Comparison of ENCODE assay signal across 9 cellular contexts in genomic region chr17:7988750-7989178, GRCh38. TPM values are rescaled to one million over a fixed set of nuclear protein-coding genes. Genes with fewer than 3 reads are reported as not detected.
DNase-seq lines count a peak whose midpoint lies in the region; ATAC-seq and TF ChIP-seq lines count a peak whose summit lies in the region.
"Had no signal": no experiment of that assay in that cellular context is flagged by ENCODE, and none has a peak within 500 bp of the region (broad histone marks: within the 10 kb centered on the region; RNA-seq: fewer than 3 reads in every experiment).

No MANE protein-coding gene starts in this region.

- H3K27ac Mint-ChIP-seq in activated T-helper 1 cell treated with anti-CD3 and anti-CD28 coated beads, Interleukin-12 subunit alpha, Interleukin-12 subunit beta, Interleukin-2, Interleukin-4 antibody, amounts not matched to agents 30 ng/mL and 10 ng/mL and 1 ng/mL, durations not matched to agents 14 hours and 24 hours and 36 hours = peak overlapping the region; percentile 56
- H3K27ac Mint-ChIP-seq in osteocyte (ENCODE audit: unreplicated experiment) = no peak overlapping the region

- peak overlapping the region; percentile 58 for H3K4me3 Mint-ChIP-seq in activated T-helper 1 cell treated with anti-CD3 and anti-CD28 coated beads, Interleukin-12 subunit alpha, Interleukin-12 subunit beta, Interleukin-2, Interleukin-4 antibody, amounts not matched to agents 30 ng/mL and 10 ng/mL and 1 ng/mL, durations not matched to agents 14 hours and 24 hours and 36 hours
- H3K4me3 Mint-ChIP-seq in osteocyte (ENCODE audit: unreplicated experiment) = peak overlapping the region; percentile 66

- in situ Hi-C loops in Caki2 (cut with HindIII; ENCODE audit: low pct_unique_long_range_greater_than_20kb, low sequenced_read_pairs) = no loop called here

- intact Hi-C loops in activated T-helper 1 cell treated with anti-CD3 and anti-CD28 coated beads, Interleukin-12 subunit alpha, Interleukin-12 subunit beta, Interleukin-2, Interleukin-4 antibody, amounts not matched to agents 30 ng/mL and 10 ng/mL and 1 ng/mL, durations not matched to agents 14 hours and 24 hours and 36 hours (cut with micrococcal nuclease) = loop anchor here (1.0 kb wide), 4 partner anchors 37 to 126 kb away; partner anchors contain the start of gene CNTROB

- no peaks in the 10 kb centered on the region for H3K36me3 Mint-ChIP-seq in activated T-helper 1 cell treated with anti-CD3 and anti-CD28 coated beads, Interleukin-12 subunit alpha, Interleukin-12 subunit beta, Interleukin-2, Interleukin-4 antibody, amounts not matched to agents 30 ng/mL and 10 ng/mL and 1 ng/mL, durations not matched to agents 14 hours and 24 hours and 36 hours (ENCODE audit: low read depth)
- H3K36me3 Mint-ChIP-seq in osteocyte (ENCODE audit: unreplicated experiment) = no peaks in the 10 kb centered on the region

- H3K4me1 Mint-ChIP-seq in activated T-helper 1 cell treated with anti-CD3 and anti-CD28 coated beads, Interleukin-12 subunit alpha, Interleukin-12 subunit beta, Interleukin-2, Interleukin-4 antibody, amounts not matched to agents 30 ng/mL and 10 ng/mL and 1 ng/mL, durations not matched to agents 14 hours and 24 hours and 36 hours (ENCODE audit: low read depth) = peaks cover 21% of the 10 kb centered on the region
- H3K4me1 Mint-ChIP-seq in osteocyte (ENCODE audit: unreplicated experiment) = peaks cover 2% of the 10 kb centered on the region

- peaks cover 6% of the 10 kb centered on the region for H3K27me3 Mint-ChIP-seq in activated T-helper 1 cell treated with anti-CD3 and anti-CD28 coated beads, Interleukin-12 subunit alpha, Interleukin-12 subunit beta, Interleukin-2, Interleukin-4 antibody, amounts not matched to agents 30 ng/mL and 10 ng/mL and 1 ng/mL, durations not matched to agents 14 hours and 24 hours and 36 hours (ENCODE audit: insufficient read depth)
- H3K27me3 Mint-ChIP-seq in osteocyte (ENCODE audit: unreplicated experiment) = peaks cover 25% of the 10 kb centered on the region

- peak; percentile 57 for DNase-seq in Caki2 (ENCODE audit: low read depth)
- DNase-seq in HT1080 (ENCODE audit: low read depth) = peak; percentile 76
- DNase-seq in NCI-H82 (lab: John Stamatoyannopoulos, UW) = peak; percentile 97
- DNase-seq in activated T-helper 1 cell treated with anti-CD3 and anti-CD28 coated beads, Interleukin-12 subunit alpha, Interleukin-12 subunit beta, Interleukin-2, Interleukin-4 antibody, amounts not matched to agents 30 ng/mL and 10 ng/mL and 1 ng/mL, durations not matched to agents 14 hours and 24 hours and 36 hours (ENCODE audit: low spot score) = peak; percentile 57
- peak; percentile 87 for DNase-seq in fibroblast of villous mesenchyme (ENCODE audit: low read depth)
- DNase-seq in osteocyte (ENCODE audit: extremely low spot score, unreplicated experiment) = no peak

- H3K4me3 ChIP-seq in fibroblast of villous mesenchyme (ENCODE audit: low read depth, low read length) = no peak overlapping the region

- H3K9me3 Mint-ChIP-seq in activated T-helper 1 cell treated with anti-CD3 and anti-CD28 coated beads, Interleukin-12 subunit alpha, Interleukin-12 subunit beta, Interleukin-2, Interleukin-4 antibody, amounts not matched to agents 30 ng/mL and 10 ng/mL and 1 ng/mL, durations not matched to agents 14 hours and 24 hours and 36 hours = no peaks in the 10 kb centered on the region
- no peaks in the 10 kb centered on the region for H3K9me3 Mint-ChIP-seq in osteocyte (ENCODE audit: unreplicated experiment)

- ATAC-seq in HG03095 (IDR thresholded peaks at IDR 0.05; ENCODE audit: unreplicated experiment) (no peak), HG03432 (IDR thresholded peaks at IDR 0.05; ENCODE audit: unreplicated experiment) (no peak)

- peak; percentile 63 for TF ChIP-seq CTCF in fibroblast of villous mesenchyme (IDR thresholded peaks at IDR 0.05; ENCODE audit: insufficient read depth, low read depth, low read length)
- TF ChIP-seq CTCF in osteocyte (IDR thresholded peaks at IDR 0.05) = peak; percentile 75

RNA-seq across cellular contexts. Expression of gene GUCY2D, which starts 13.7 kb away (rescaled TPM):
- not detected in 2 replicates for total RNA-seq in Caki2 (2014; rRNA removed; shearing (Covaris generic); ENCODE audit: low replicate concordance)
- total RNA-seq in HT1080 (2014; rRNA removed; shearing (Covaris generic)) = not detected in 2 replicates
- polyA plus RNA-seq in HT1080 (2015; cell fraction: cytosol; rRNA removed) = not detected in 2 replicates
- polyA plus RNA-seq in HT1080 (2015; cell fraction: nucleus; rRNA removed) = 0.02 TPM in 1 of 2 replicates, not detected in the other
- total RNA-seq in activated T-helper 1 cell treated with anti-CD3 and anti-CD28 coated beads, Interleukin-12 subunit alpha, Interleukin-12 subunit beta, Interleukin-2, Interleukin-4 antibody, amounts not matched to agents 30 ng/mL and 10 ng/mL and 1 ng/mL, durations not matched to agents 14 hours and 24 hours and 36 hours = not detected in 2 replicates
- total RNA-seq in fibroblast of villous mesenchyme (under 0.01 TPM in 1 of 2 replicates, not detected in the other), osteocyte (not detected in 2 replicates)

RNA-seq across cellular contexts. Expression of gene ALOX15B, which starts 50.1 kb away (rescaled TPM):
- not detected in 2 replicates for total RNA-seq in Caki2 (2014; rRNA removed; shearing (Covaris generic); ENCODE audit: low replicate concordance)
- not detected in 2 replicates for total RNA-seq in HT1080 (2014; rRNA removed; shearing (Covaris generic))
- polyA plus RNA-seq in HT1080 (2015; cell fraction: cytosol; rRNA removed) = 0.03 and 0.06 TPM in 2 replicates
- 0.08 and 0.16 TPM in 2 replicates for polyA plus RNA-seq in HT1080 (2015; cell fraction: nucleus; rRNA removed)
- total RNA-seq in activated T-helper 1 cell treated with anti-CD3 and anti-CD28 coated beads, Interleukin-12 subunit alpha, Interleukin-12 subunit beta, Interleukin-2, Interleukin-4 antibody, amounts not matched to agents 30 ng/mL and 10 ng/mL and 1 ng/mL, durations not matched to agents 14 hours and 24 hours and 36 hours = not detected in 2 replicates
- total RNA-seq in fibroblast of villous mesenchyme = not detected in 2 replicates
- total RNA-seq in osteocyte = not detected in 2 replicates
- total RNA-seq: temporal lobe had no signal

RNA-seq across cellular contexts. Expression of gene CNTROB, which starts 56.8 kb away (rescaled TPM):
- total RNA-seq in Caki2 (2014; rRNA removed; shearing (Covaris generic); ENCODE audit: low replicate concordance) = 16.6 and 27.1 TPM in 2 replicates
- 18.8 and 28.7 TPM in 2 replicates for total RNA-seq in HT1080 (2014; rRNA removed; shearing (Covaris generic))
- 17.0 and 21.5 TPM in 2 replicates for polyA plus RNA-seq in HT1080 (2015; cell fraction: cytosol; rRNA removed)
- polyA plus RNA-seq in HT1080 (2015; cell fraction: nucleus; rRNA removed) = 68.9 and 69.2 TPM in 2 replicates
- total RNA-seq in activated T-helper 1 cell treated with anti-CD3 and anti-CD28 coated beads, Interleukin-12 subunit alpha, Interleukin-12 subunit beta, Interleukin-2, Interleukin-4 antibody, amounts not matched to agents 30 ng/mL and 10 ng/mL and 1 ng/mL, durations not matched to agents 14 hours and 24 hours and 36 hours = 53.5 and 54.7 TPM in 2 replicates
- total RNA-seq in fibroblast of villous mesenchyme (21.3 and 25.5 TPM in 2 replicates), osteocyte (30.2 and 30.9 TPM in 2 replicates)

RNA-seq across cellular contexts. Expression of gene TRAPPC1, which starts 57.0 kb away (rescaled TPM):
- 0.71 and 6.5 TPM in 2 replicates for total RNA-seq in Caki2 (2014; rRNA removed; shearing (Covaris generic); ENCODE audit: low replicate concordance)
- total RNA-seq in HT1080 (2014; rRNA removed; shearing (Covaris generic)) = 34.9 and 71.5 TPM in 2 replicates
- 181 and 214 TPM in 2 replicates for polyA plus RNA-seq in HT1080 (2015; cell fraction: cytosol; rRNA removed)
- 53.7 and 60.1 TPM in 2 replicates for polyA plus RNA-seq in HT1080 (2015; cell fraction: nucleus; rRNA removed)
- 153 and 162 TPM in 2 replicates for total RNA-seq in activated T-helper 1 cell treated with anti-CD3 and anti-CD28 coated beads, Interleukin-12 subunit alpha, Interleukin-12 subunit beta, Interleukin-2, Interleukin-4 antibody, amounts not matched to agents 30 ng/mL and 10 ng/mL and 1 ng/mL, durations not matched to agents 14 hours and 24 hours and 36 hours
- 42.7 and 47.4 TPM in 2 replicates for total RNA-seq in fibroblast of villous mesenchyme
- total RNA-seq in osteocyte = 122 and 127 TPM in 2 replicates

RNA-seq across cellular contexts. Expression of gene KCNAB3, which starts 59.1 kb away (rescaled TPM):
- 0.29 TPM in 1 of 2 replicates, not detected in the other for total RNA-seq in Caki2 (2014; rRNA removed; shearing (Covaris generic); ENCODE audit: low replicate concordance)
- 1.8 and 3.5 TPM in 2 replicates for total RNA-seq in HT1080 (2014; rRNA removed; shearing (Covaris generic))
- 0.49 and 0.51 TPM in 2 replicates for polyA plus RNA-seq in HT1080 (2015; cell fraction: cytosol; rRNA removed)
- 23.6 and 27.6 TPM in 2 replicates for polyA plus RNA-seq in HT1080 (2015; cell fraction: nucleus; rRNA removed)
- total RNA-seq in activated T-helper 1 cell treated with anti-CD3 and anti-CD28 coated beads, Interleukin-12 subunit alpha, Interleukin-12 subunit beta, Interleukin-2, Interleukin-4 antibody, amounts not matched to agents 30 ng/mL and 10 ng/mL and 1 ng/mL, durations not matched to agents 14 hours and 24 hours and 36 hours = 9.9 and 10.8 TPM in 2 replicates
- total RNA-seq in fibroblast of villous mesenchyme (1.3 and 1.7 TPM in 2 replicates), osteocyte (2.6 and 3.7 TPM in 2 replicates)
